ENCODE assay signal across 1 cellular context in genomic region chr6:135680964-135681913, GRCh38.
TF ChIP-seq lines count a peak whose summit lies in the region.

No MANE protein-coding gene starts in this region.

TF ChIP-seq in A549, 52 proteins besides CTCF, POLR2A, EP300 and RAD21 (continued from another document):
- TF ChIP-seq, protein P1, sequence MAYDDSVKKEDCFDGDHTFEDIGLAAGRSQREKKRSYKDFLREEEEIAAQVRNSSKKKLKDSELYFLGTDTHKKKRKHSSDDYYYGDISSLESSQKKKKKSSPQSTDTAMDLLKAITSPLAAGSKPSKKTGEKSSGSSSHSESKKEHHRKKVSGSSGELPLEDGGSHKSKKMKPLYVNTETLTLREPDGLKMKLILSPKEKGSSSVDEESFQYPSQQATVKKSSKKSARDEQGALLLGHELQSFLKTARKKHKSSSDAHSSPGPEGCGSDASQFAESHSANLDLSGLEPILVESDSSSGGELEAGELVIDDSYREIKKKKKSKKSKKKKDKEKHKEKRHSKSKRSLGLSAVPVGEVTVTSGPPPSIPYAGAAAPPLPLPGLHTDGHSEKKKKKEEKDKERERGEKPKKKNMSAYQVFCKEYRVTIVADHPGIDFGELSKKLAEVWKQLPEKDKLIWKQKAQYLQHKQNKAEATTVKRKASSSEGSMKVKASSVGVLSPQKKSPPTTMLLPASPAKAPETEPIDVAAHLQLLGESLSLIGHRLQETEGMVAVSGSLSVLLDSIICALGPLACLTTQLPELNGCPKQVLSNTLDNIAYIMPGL (CRISPR knock-in tag; IDR thresholded peaks at IDR 0.05; ENCODE audit: borderline replicate concordance): no peak
- TF ChIP-seq ZNF302 (CRISPR knock-in tag; IDR thresholded peaks at IDR 0.05) (no peak), ELK1 (IDR thresholded peaks at IDR 0.05; ENCODE audit: low read depth, low read length) (no peak), RCOR1 (IDR thresholded peaks at IDR 0.05; ENCODE audit: low read depth, low read length) (no peak)
